17 cellular contexts compared by ENCODE assay signal in the genomic region with DNA sequence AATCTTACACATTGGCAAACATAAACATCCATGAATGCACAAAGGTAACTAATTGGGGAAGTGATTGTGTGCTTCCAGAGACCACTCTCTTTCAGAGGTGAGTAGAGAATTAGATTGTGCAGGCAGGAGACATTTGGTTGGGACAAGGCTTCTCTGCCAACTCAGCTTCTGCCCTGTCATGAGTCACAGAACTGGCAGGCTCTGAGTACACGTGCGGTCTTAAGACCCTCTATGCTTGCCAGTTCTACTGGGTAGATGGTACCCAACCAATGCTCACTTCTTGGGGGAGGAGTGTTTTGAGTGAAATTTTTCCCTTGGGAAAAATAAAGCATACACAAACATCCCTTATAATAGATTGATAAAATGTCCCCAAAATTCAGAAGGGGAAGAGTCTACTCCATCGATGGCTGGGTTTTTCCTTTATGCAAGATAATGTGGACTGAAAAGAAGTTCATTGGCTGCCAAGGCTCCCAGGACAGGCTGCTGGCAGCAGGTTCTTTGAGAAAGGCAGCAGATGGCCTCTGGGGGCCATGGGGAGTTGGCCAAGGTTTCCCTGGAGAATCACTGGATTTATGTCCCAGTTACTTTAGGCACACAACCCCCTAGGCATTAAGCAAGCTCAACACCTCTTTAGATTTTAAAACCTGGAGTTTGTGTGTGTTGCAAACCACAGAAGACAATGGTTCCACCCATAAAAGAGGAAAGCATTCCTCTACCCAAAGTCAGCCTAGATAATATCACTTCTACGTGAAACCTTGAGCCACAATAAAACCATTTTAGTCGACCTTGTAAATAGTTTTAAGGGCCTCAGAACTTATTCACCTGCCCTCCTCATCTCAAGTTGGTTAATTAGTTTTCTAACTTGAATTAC.
"Had no signal": no experiment of that assay in that cellular context is flagged by ENCODE, and none has a peak within 500 bp of the region (broad histone marks: within the 10 kb centered on the region; RNA-seq: fewer than 3 reads in every experiment).

No MANE protein-coding gene starts in this region.

- H3K9me3 ChIP-seq: sigmoid colon, suprapubic skin, upper lobe of left lung had no signal

- H3K27me3 ChIP-seq: sigmoid colon, suprapubic skin, upper lobe of left lung had no signal

- DNase-seq: activated CD4-positive, alpha-beta T cell treated with anti-CD3 and anti-CD28 coated beads for 48 hours; activated CD8-positive, alpha-beta T cell treated with anti-CD3 and anti-CD28 coated beads, Interleukin-2, amount 10 ng/mL, durations not matched to agents 7 days and 5 days; activated naive CD4-positive, alpha-beta T cell; aorta; effector CD4-positive, alpha-beta T cell; foreskin melanocyte; sigmoid colon; stimulated activated CD4-positive, alpha-beta T cell treated with anti-CD3 and anti-CD28 coated beads, Interleukin-2, amount 100 ng/mL, for 48 hours; stimulated activated CD8-positive, alpha-beta memory T cell treated with anti-CD3 and anti-CD28 coated beads, Interleukin-4, amount 100 ng/mL, for 48 hours; stimulated activated naive CD8-positive, alpha-beta T cell treated with anti-CD3 and anti-CD28 coated beads, Interleukin-15, Interleukin-2, amounts not matched to agents 100 U/mL and 50 U/mL, for 24 hours; upper lobe of left lung had no signal

- H3K4me1 Mint-ChIP-seq: memory B cell, WTC11 had no signal

- H3K36me3 Mint-ChIP-seq: memory B cell, WTC11 had no signal

- H3K36me3 ChIP-seq: sigmoid colon, suprapubic skin, upper lobe of left lung had no signal

- H3K4me1 ChIP-seq: sigmoid colon, suprapubic skin, upper lobe of left lung had no signal

- H3K9me3 Mint-ChIP-seq: memory B cell had no signal

- H3K27ac Mint-ChIP-seq: activated CD8-positive, alpha-beta T cell treated with anti-CD3 and anti-CD28 coated beads, Interleukin-2, amount 10 ng/mL, durations not matched to agents 7 days and 5 days; activated T-helper 1 cell treated with anti-CD3 and anti-CD28 coated beads, Interleukin-12 subunit alpha, Interleukin-12 subunit beta, Interleukin-2, Interleukin-4 antibody, amounts not matched to agents 30 ng/mL and 10 ng/mL and 1 ng/mL, durations not matched to agents 14 hours and 24 hours and 36 hours; memory B cell; nephron; WTC11 had no signal

- H3K27ac ChIP-seq: coronary artery, sigmoid colon, suprapubic skin, upper lobe of left lung had no signal

- H3K4me3 Mint-ChIP-seq: activated CD8-positive, alpha-beta T cell treated with anti-CD3 and anti-CD28 coated beads, Interleukin-2, amount 10 ng/mL, durations not matched to agents 7 days and 5 days; activated T-helper 1 cell treated with anti-CD3 and anti-CD28 coated beads, Interleukin-12 subunit alpha, Interleukin-12 subunit beta, Interleukin-2, Interleukin-4 antibody, amounts not matched to agents 30 ng/mL and 10 ng/mL and 1 ng/mL, durations not matched to agents 14 hours and 24 hours and 36 hours; memory B cell; nephron; WTC11 had no signal

- H3K4me3 ChIP-seq: coronary artery, sigmoid colon, suprapubic skin, upper lobe of left lung had no signal
